10 cellular contexts compared by ENCODE assay signal in the genomic region with DNA sequence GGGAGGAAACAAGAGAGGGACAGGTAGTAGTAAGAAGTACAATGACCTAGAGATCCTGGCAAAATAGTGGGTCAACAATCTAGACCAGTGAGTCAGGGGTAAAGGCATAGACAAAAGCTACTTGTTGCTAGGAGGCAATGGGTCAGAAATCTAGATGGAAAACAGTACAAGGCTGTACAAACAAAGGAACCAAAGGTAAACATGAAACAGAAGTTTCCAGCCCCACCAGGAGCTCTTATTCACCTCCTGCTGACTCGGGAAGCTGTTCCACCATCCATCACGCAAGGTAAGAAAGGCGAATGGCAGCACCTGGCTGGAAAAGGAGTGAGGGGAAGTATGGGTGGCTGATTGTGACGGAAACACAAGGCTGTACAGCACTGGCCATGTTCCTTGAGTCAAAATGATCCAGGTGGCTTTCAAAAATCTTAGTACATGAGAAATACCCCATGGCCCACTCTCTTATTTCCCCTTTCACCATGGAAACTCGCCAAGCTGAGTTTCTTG.
DNase-seq lines count a peak whose midpoint lies in the region; TF ChIP-seq lines count a peak whose summit lies in the region.
"Had no signal": no experiment of that assay in that cellular context is flagged by ENCODE, and none has a peak within 500 bp of the region (broad histone marks: within the 10 kb centered on the region; RNA-seq: fewer than 3 reads in every experiment).

No MANE protein-coding gene starts in this region.

- H3K27me3 Mint-ChIP-seq in activated T-cell treated with anti-CD3 and anti-CD28 coated beads, Interleukin-2, amount 50 U/mL, for 24 hours = peaks cover 57% of the 10 kb centered on the region

- no peak overlapping the region for H3K23ac ChIP-seq in neuronal stem cell (ENCODE audit: low read depth, low read length, poor library complexity)

- no peak overlapping the region for H3K4ac ChIP-seq in neuronal stem cell (ENCODE audit: low read length)

- no peaks in the 10 kb centered on the region for H3K36me3 Mint-ChIP-seq in activated T-cell treated with anti-CD3 and anti-CD28 coated beads, Interleukin-2, amount 50 U/mL, for 24 hours (ENCODE audit: low read depth)

- TF ChIP-seq CTCF in uterus (IDR thresholded peaks at IDR 0.05) (no peak), sigmoid colon (IDR thresholded peaks at IDR 0.05) (no peak)

- no peak overlapping the region for H3K9ac ChIP-seq in adipocyte (ENCODE audit: low read length)
- no peak overlapping the region for H3K9ac ChIP-seq in neuronal stem cell (ENCODE audit: low read depth, low read length, poor library complexity)

- H3K27me3 ChIP-seq in adipocyte (replicated peaks; ENCODE audit: control insufficient read depth, insufficient read depth, low read length) (no peaks in the 10 kb centered on the region), uterus (no peaks in the 10 kb centered on the region), neuronal stem cell (ENCODE audit: control insufficient read depth in 3 of 3, insufficient read depth in 3 of 3, low read depth in 1 of 3, low read length in 3 of 3) (peaks cover 0 to 3% (median 0%) of the 10 kb centered on the region in 3 experiments), sigmoid colon (no peaks in the 10 kb centered on the region)

- no peak overlapping the region for H2BK120ac ChIP-seq in neuronal stem cell (ENCODE audit: low read depth, low read length)

- no peak overlapping the region for H2AFZ ChIP-seq in neuronal stem cell (ENCODE audit: low read length)

- peaks cover 15% of the 10 kb centered on the region for H3K4me1 Mint-ChIP-seq in activated T-cell treated with anti-CD3 and anti-CD28 coated beads, Interleukin-2, amount 50 U/mL, for 24 hours (ENCODE audit: low read depth)

- no peak overlapping the region for H2AK5ac ChIP-seq in neuronal stem cell (ENCODE audit: low read depth, low read length)

- WGBS in neuronal stem cell (ENCODE audit: extremely low coverage in 2 of 2, insufficient read length in 2 of 2, insufficient replicate concordance in 1 of 2), 2 donors = no CpG with 5 or more reads among the region's 5 CpGs
- WGBS in sigmoid colon, 2 donors = 72 to 86% methylated on average over 5 of the region's 5 CpGs

- H2BK15ac ChIP-seq in neuronal stem cell (ENCODE audit: low read length) = no peak overlapping the region

- peak overlapping the region; percentile 4 for H3K4me3 ChIP-seq in adipocyte (ENCODE audit: low read length)
- no peak overlapping the region for H3K4me3 ChIP-seq in uterus
- H3K4me3 ChIP-seq in neuronal stem cell (ENCODE audit: low read length in 2 of 2) = no peak overlapping the region
- H3K4me3 ChIP-seq in sigmoid colon = no peak overlapping the region

- no peak overlapping the region for H3K4me2 ChIP-seq in neuronal stem cell (ENCODE audit: insufficient read depth, low read length, poor library complexity, severe bottlenecking)

- H4K91ac ChIP-seq in neuronal stem cell (ENCODE audit: low read depth, low read length, poor library complexity) = no peak overlapping the region

- H3K79me1 ChIP-seq in neuronal stem cell (ENCODE audit: low read depth, low read length) = no peaks in the 10 kb centered on the region

- H3K9me3 ChIP-seq in adipocyte (ENCODE audit: control insufficient read depth, low read length) (no peaks in the 10 kb centered on the region), uterus (no peaks in the 10 kb centered on the region), neuronal stem cell (replicated peaks in 1 of 2; ENCODE audit: control insufficient read depth in 2 of 2, insufficient read depth in 1 of 2, low read depth in 1 of 2, low read length in 2 of 2) (no peaks in the 10 kb centered on the region), sigmoid colon (no peaks in the 10 kb centered on the region)

- no peaks in the 10 kb centered on the region for H3K36me3 ChIP-seq in adipocyte (ENCODE audit: control insufficient read depth, insufficient read depth, low read length, severe bottlenecking)
- H3K36me3 ChIP-seq in uterus = no peaks in the 10 kb centered on the region
- H3K36me3 ChIP-seq in neuronal stem cell (replicated peaks in 1 of 2; ENCODE audit: control insufficient read depth in 2 of 2, insufficient read depth in 2 of 2, low read length in 2 of 2) = no peaks in the 10 kb centered on the region
- no peaks in the 10 kb centered on the region for H3K36me3 ChIP-seq in sigmoid colon

- TF ChIP-seq POLR2A in uterus (IDR thresholded peaks at IDR 0.05) (no peak), sigmoid colon (IDR thresholded peaks at IDR 0.05) (no peak)

- peak overlapping the region; percentile 41 to 52 for H3K27ac ChIP-seq in uterus
- H3K27ac ChIP-seq in neuronal stem cell (replicated peaks; ENCODE audit: low read length) = no peak overlapping the region
- peak overlapping the region in 1 of 4 donors; percentile 34 for H3K27ac ChIP-seq in sigmoid colon

- H4K8ac ChIP-seq in neuronal stem cell (ENCODE audit: low read depth, low read length) = no peak overlapping the region

- no peaks in the 10 kb centered on the region for H3K9me3 Mint-ChIP-seq in activated T-cell treated with anti-CD3 and anti-CD28 coated beads, Interleukin-2, amount 50 U/mL, for 24 hours

- H2BK12ac ChIP-seq in neuronal stem cell (ENCODE audit: low read length) = no peak overlapping the region

- H3K18ac ChIP-seq in neuronal stem cell (ENCODE audit: low read length) = no peak overlapping the region

- intact Hi-C loops in uterus (cut with DNase I; ENCODE audit: low total_unique reads) = no loop called here
- intact Hi-C loops in sigmoid colon (cut with DNase I) = no loop called here

- no peak overlapping the region for H3K27ac Mint-ChIP-seq in activated T-cell treated with anti-CD3 and anti-CD28 coated beads, Interleukin-2, amount 50 U/mL, for 24 hours

- DNase-seq in SIG-M5 treated with dmso at 0.1 percent for 504 hours (lab: John Stamatoyannopoulos, UW; ENCODE audit: unreplicated experiment) (peak; percentile 56), SIG-M5 (lab: John Stamatoyannopoulos, UW) (no peak), adipocyte (ENCODE audit: low read depth) (no peak), iris pigment epithelial cell (ENCODE audit: low read depth) (peak; percentile 92), uterus (no peak), neuronal stem cell (ENCODE audit: low spot score) (no peak), sigmoid colon (no peak)
- no peak for DNase-seq in activated T-cell treated with anti-CD3 and anti-CD28 coated beads, Interleukin-2, amount 50 U/mL, for 24 hours
- DNase-seq: activated naive CD4-positive, alpha-beta T cell treated with Interleukin-2 at 50 U/mL for 16 hours; NCI-H524 had no signal

- H2BK5ac ChIP-seq in neuronal stem cell (ENCODE audit: low read length) = no peak overlapping the region

- H3K14ac ChIP-seq in neuronal stem cell (ENCODE audit: low read length) = no peak overlapping the region

- no peak overlapping the region for H3K4me3 Mint-ChIP-seq in activated T-cell treated with anti-CD3 and anti-CD28 coated beads, Interleukin-2, amount 50 U/mL, for 24 hours

- H3K4me1 ChIP-seq in adipocyte (ENCODE audit: control insufficient read depth, insufficient read depth, low read length) (peaks cover 30% of the 10 kb centered on the region), uterus (no peaks in the 10 kb centered on the region), neuronal stem cell (ENCODE audit: control insufficient read depth in 2 of 2, insufficient read depth in 1 of 2, low read depth in 1 of 2, low read length in 2 of 2) (peaks cover 2% of the 10 kb centered on the region in 2 donors), sigmoid colon (peaks cover 0 to 7% (median 0%) of the 10 kb centered on the region in 4 donors)

- TF ChIP-seq EP300 in sigmoid colon (IDR thresholded peaks at IDR 0.05) = no peak

Comparison
In these comparisons a context has a peak if more than half of its experiments do, and no peak if none do; other contexts are left out.
1. DNase-seq: peak in SIG-M5 treated with dmso at 0.1 percent for 504 hours (single experiment) and iris pigment epithelial cell (single experiment); none in SIG-M5 (single experiment), adipocyte (single experiment), uterus (0 of 2), neuronal stem cell (single experiment), sigmoid colon (single experiment) and activated T-cell treated with anti-CD3 and anti-CD28 coated beads, Interleukin-2, amount 50 U/mL, for 24 hours (single experiment).